16 cellular contexts compared by ENCODE assay signal in genomic region chr11:61842421-61842820, GRCh38.
"Had no signal": no experiment of that assay in that cellular context is flagged by ENCODE, and none has a peak within 500 bp of the region (broad histone marks: within the 10 kb centered on the region; RNA-seq: fewer than 3 reads in every experiment).

No MANE protein-coding gene starts in this region.

- DNase-seq: activated B cell treated with CpG ODN at 0.5 μM for 24 hours; activated CD4-positive, alpha-beta T cell treated with anti-CD3 and anti-CD28 coated beads for 48 hours; activated CD8-positive, alpha-beta memory T cell treated with anti-CD3 and anti-CD28 coated beads, Interleukin-2, amount 50 U/mL, for 48 hours; activated CD8-positive, alpha-beta T cell treated with anti-CD3 and anti-CD28 coated beads, Interleukin-2, amount 10 ng/mL, durations not matched to agents 7 days and 5 days; activated naive CD8-positive, alpha-beta T cell treated with anti-CD3 and anti-CD28 coated beads for 36 hours; dermis blood vessel endothelial cell; mammary epithelial cell; stimulated activated CD4-positive, alpha-beta T cell treated with anti-CD3 and anti-CD28 coated beads, Interleukin-4, amount 100 ng/mL, for 4 hours; stimulated activated CD8-positive, alpha-beta memory T cell treated with anti-CD3 and anti-CD28 coated beads, Interleukin-4, amount 100 ng/mL, for 48 hours; stimulated activated naive CD8-positive, alpha-beta T cell treated with anti-CD3 and anti-CD28 coated beads, Interleukin-15, Interleukin-2, amounts not matched to agents 100 U/mL and 50 U/mL, for 24 hours had no signal

- H3K79me2 ChIP-seq: parathyroid adenoma had no signal

- H3K4me1 ChIP-seq: upper lobe of left lung had no signal

- H3K9ac ChIP-seq: parathyroid adenoma had no signal

- H3K27ac Mint-ChIP-seq: activated B cell treated with CpG ODN at 0.5 μM for 24 hours; activated CD8-positive, alpha-beta T cell treated with anti-CD3 and anti-CD28 coated beads, Interleukin-2, amount 10 ng/mL, durations not matched to agents 7 days and 5 days; activated naive CD8-positive, alpha-beta T cell treated with anti-CD3 and anti-CD28 coated beads for 36 hours; T-helper 2 cell treated with Interferon-gamma antibody and Interleukin-4, amounts not matched to agents 5 μg/mL and 100 μg/mL, for 36 hours had no signal

- H3K4me3 Mint-ChIP-seq: activated B cell treated with CpG ODN at 0.5 μM for 24 hours; activated CD8-positive, alpha-beta T cell treated with anti-CD3 and anti-CD28 coated beads, Interleukin-2, amount 10 ng/mL, durations not matched to agents 7 days and 5 days; activated naive CD8-positive, alpha-beta T cell treated with anti-CD3 and anti-CD28 coated beads for 36 hours; brain; T-helper 2 cell treated with Interferon-gamma antibody and Interleukin-4, amounts not matched to agents 5 μg/mL and 100 μg/mL, for 36 hours had no signal

- H3K27me3 ChIP-seq: upper lobe of left lung had no signal

- ATAC-seq: activated CD8-positive, alpha-beta T cell treated with anti-CD3 and anti-CD28 coated beads, Interleukin-2, amount 10 ng/mL, durations not matched to agents 7 days and 5 days; stimulated activated naive CD8-positive, alpha-beta T cell treated with anti-CD3 and anti-CD28 coated beads, Interleukin-15, Interleukin-2, amounts not matched to agents 100 U/mL and 50 U/mL, for 24 hours had no signal

- H3K4me1 Mint-ChIP-seq: activated B cell treated with CpG ODN at 0.5 μM for 24 hours; activated naive CD8-positive, alpha-beta T cell treated with anti-CD3 and anti-CD28 coated beads for 36 hours; brain had no signal

- H3K27ac ChIP-seq: epithelial cell of prostate, parathyroid adenoma, skin epidermis, upper lobe of left lung had no signal

- H3K9me3 ChIP-seq: upper lobe of left lung had no signal

- H3K4me3 ChIP-seq: skin epidermis, upper lobe of left lung had no signal

- H3K27me3 Mint-ChIP-seq: activated B cell treated with CpG ODN at 0.5 μM for 24 hours; activated naive CD8-positive, alpha-beta T cell treated with anti-CD3 and anti-CD28 coated beads for 36 hours; brain had no signal

- H3K9me3 Mint-ChIP-seq: activated B cell treated with CpG ODN at 0.5 μM for 24 hours; activated naive CD8-positive, alpha-beta T cell treated with anti-CD3 and anti-CD28 coated beads for 36 hours; T-helper 2 cell treated with Interferon-gamma antibody and Interleukin-4, amounts not matched to agents 5 μg/mL and 100 μg/mL, for 36 hours had no signal

- H2AFZ ChIP-seq: parathyroid adenoma had no signal
